ENCODE assay signal across 14 cellular contexts in genomic region chr9:96399335-96399633, GRCh38. TPM values are rescaled to one million over a fixed set of nuclear protein-coding genes. Genes with fewer than 3 reads are reported as not detected.
DNase-seq lines count a peak whose midpoint lies in the region; ATAC-seq and TF ChIP-seq lines count a peak whose summit lies in the region.
"Had no signal": no experiment of that assay in that cellular context is flagged by ENCODE, and none has a peak within 500 bp of the region (broad histone marks: within the 10 kb centered on the region; RNA-seq: fewer than 3 reads in every experiment).

No MANE protein-coding gene starts in this region.

- H3K36me3 Mint-ChIP-seq in activated naive CD8-positive, alpha-beta T cell = peaks cover 16% of the 10 kb centered on the region
- H3K36me3 Mint-ChIP-seq in natural killer cell = peaks cover 12% of the 10 kb centered on the region

- TF ChIP-seq POLR2A in adrenal gland (IDR thresholded peaks at IDR 0.05) = no peak

- WGBS in adrenal gland, 4 donors = 82 to 100% (median 92%) methylated on average over 3 of the region's 3 CpGs

- no peaks in the 10 kb centered on the region for H3K27me3 ChIP-seq in adrenal gland
- H3K27me3 ChIP-seq: MG63 had no signal

- no peaks in the 10 kb centered on the region for H3K9me3 Mint-ChIP-seq in activated naive CD8-positive, alpha-beta T cell (ENCODE audit: low read depth)
- H3K9me3 Mint-ChIP-seq in natural killer cell = peaks cover 0 to 3% of the 10 kb centered on the region in 2 donors

- no peak overlapping the region for H3K27ac ChIP-seq in adrenal gland
- H3K27ac ChIP-seq: parathyroid adenoma, VCaP had no signal

- no peaks in the 10 kb centered on the region for H3K9me3 ChIP-seq in adrenal gland (replicated peaks in 1 of 3)
- H3K9me3 ChIP-seq: MG63 had no signal

- H3K36me3 ChIP-seq in adrenal gland (replicated peaks in 1 of 2) = no peaks in the 10 kb centered on the region

- DNase-seq in natural killer cell (no peak), adrenal gland (no peak), DMS79 treated with DMSO at 0.1 percent for 48 hours (lab: John Stamatoyannopoulos, UW) (no peak), GDM1 (lab: John Stamatoyannopoulos, UW) (no peak)
- DNase-seq: activated naive CD4-positive, alpha-beta T cell; Caco-2; HCEC 1CT; MG63; stimulated activated CD4-positive, alpha-beta T cell treated with anti-CD3 and anti-CD28 coated beads, Interleukin-1b, Interleukin-23, amount 100 ng/mL, for 48 hours had no signal

- H3K4me1 ChIP-seq in adrenal gland (replicated peaks in 1 of 2) = no peaks in the 10 kb centered on the region
- H3K4me1 ChIP-seq: Caco-2, parathyroid adenoma had no signal

- ATAC-seq in GM18909 (IDR thresholded peaks at IDR 0.05; ENCODE audit: poor library complexity, unreplicated experiment) = peak; percentile 6
- ATAC-seq in HG03354 (IDR thresholded peaks at IDR 0.05; ENCODE audit: poor library complexity, severe bottlenecking, unreplicated experiment) = peak; percentile 34
- peak in 1 of 3 donors; percentile 5 for ATAC-seq in natural killer cell

- no peaks in the 10 kb centered on the region for H3K27me3 Mint-ChIP-seq in activated naive CD8-positive, alpha-beta T cell
- no peaks in the 10 kb centered on the region for H3K27me3 Mint-ChIP-seq in natural killer cell (ENCODE audit: low read depth in 2 of 2)

- peak overlapping the region; percentile 59 for H3K4me3 Mint-ChIP-seq in activated naive CD8-positive, alpha-beta T cell
- peak overlapping the region; percentile 49 for H3K4me3 Mint-ChIP-seq in natural killer cell

- intact Hi-C loops in natural killer cell (cut with micrococcal nuclease) (loop anchor here (1.0 kb wide), 1 partner anchor 43 kb away; no protein-coding TSS in a partner anchor), adrenal gland (cut with DNase I) (no loop called here)

- TF ChIP-seq CTCF in natural killer cell (IDR thresholded peaks at IDR 0.05) = no peak
- no peak for TF ChIP-seq CTCF in adrenal gland (IDR thresholded peaks at IDR 0.05)

- H3K4me1 Mint-ChIP-seq in activated naive CD8-positive, alpha-beta T cell (ENCODE audit: low read depth) = peaks cover 30% of the 10 kb centered on the region
- H3K4me1 Mint-ChIP-seq in natural killer cell = peaks cover 18 to 22% of the 10 kb centered on the region in 2 donors

- H3K4me3 ChIP-seq in adrenal gland = no peak overlapping the region
- H3K4me3 ChIP-seq: MG63 had no signal

- H3K27ac Mint-ChIP-seq in activated naive CD8-positive, alpha-beta T cell = peak overlapping the region; percentile 81
- peak overlapping the region; percentile 81 to 88 for H3K27ac Mint-ChIP-seq in natural killer cell

RNA-seq across cellular contexts. Expression of gene SLC35D2, which starts 15.8 kb away (rescaled TPM):
- 10 to 100 TPM; 13.4 to 18.9 (median 17.3) TPM for total RNA-seq in natural killer cell
- 10 to 100 TPM in 6 of 8 donors, 1 to 10 TPM in 2; 6.9 to 20.8 (median 16.5) TPM for total RNA-seq in adrenal gland
- 10 to 100 TPM; 10.4 to 12.3 (median 11.9) TPM for polyA plus RNA-seq in adrenal gland

RNA-seq across cellular contexts. Expression of gene ZNF367, which starts 18.9 kb away (rescaled TPM):
- total RNA-seq in natural killer cell = 1 to 10 TPM; 4.4 to 6.2 (median 4.5) TPM
- 1 to 10 TPM in 5 of 8 donors, under 1 TPM in 3; 0.35 to 1.6 (median 1.2) TPM for total RNA-seq in adrenal gland
- polyA plus RNA-seq in adrenal gland = 1 to 10 TPM in 1 of 3 donors, under 1 TPM in 2; 0.24 to 3.0 (median 0.37) TPM

RNA-seq across cellular contexts. Expression of gene HABP4, which starts 50.7 kb away (rescaled TPM):
- total RNA-seq in natural killer cell (1 to 10 TPM; 3.0 to 3.9 (median 3.6) TPM), adrenal gland (10 to 100 TPM in 3 of 8 donors, 1 to 10 TPM in 5; 5.8 to 17.4 (median 9.6) TPM)
- polyA plus RNA-seq in adrenal gland = 10 to 100 TPM; 14.9 to 22.4 (median 16.5) TPM
